Comparison of ENCODE assay signal across 16 cellular contexts in genomic region chr2:240688563-240688919, GRCh38. TPM values are rescaled to one million over a fixed set of nuclear protein-coding genes. Genes with fewer than 3 reads are reported as not detected.
DNase-seq lines count a peak whose midpoint lies in the region; ATAC-seq and TF ChIP-seq lines count a peak whose summit lies in the region.
"Had no signal": no experiment of that assay in that cellular context is flagged by ENCODE, and none has a peak within 500 bp of the region (broad histone marks: within the 10 kb centered on the region; RNA-seq: fewer than 3 reads in every experiment).

No MANE protein-coding gene starts in this region.

- intact Hi-C loops in Right ventricle myocardium inferior (cut with DNase I), result no loop called here
- intact Hi-C loops in heart left ventricle (cut with DNase I), result no loop called here
- intact Hi-C loops in body of pancreas (cut with DNase I), result no loop called here
- intact Hi-C loops in ascending aorta (cut with DNase I), result no loop called here

- no peaks in the 10 kb centered on the region for H3K36me3 ChIP-seq in heart left ventricle
- H3K36me3 ChIP-seq in body of pancreas (replicated peaks in 1 of 2; ENCODE audit: insufficient read depth in 1 of 2, low read depth in 2 of 2), result no peaks in the 10 kb centered on the region
- H3K36me3 ChIP-seq in ascending aorta, result no peaks in the 10 kb centered on the region
- H3K36me3 ChIP-seq: BE2C had no signal

- ATAC-seq in Right ventricle myocardium inferior (no peak), heart left ventricle (no peak), body of pancreas (no peak), omental fat pad (ENCODE audit: low FRiP score) (no peak)

- H3K27me3 ChIP-seq in heart left ventricle, result no peaks in the 10 kb centered on the region
- H3K27me3 ChIP-seq in body of pancreas, result no peaks in the 10 kb centered on the region
- no peaks in the 10 kb centered on the region for H3K27me3 ChIP-seq in ascending aorta
- H3K27me3 ChIP-seq: BE2C had no signal

- H3K4me1 ChIP-seq in heart left ventricle, result no peaks in the 10 kb centered on the region
- H3K4me1 ChIP-seq in body of pancreas, result peaks cover 42% of the 10 kb centered on the region
- H3K4me1 ChIP-seq in ascending aorta, result no peaks in the 10 kb centered on the region
- H3K4me1 ChIP-seq: BE2C had no signal

- TF ChIP-seq CTCF in heart left ventricle (IDR thresholded peaks at IDR 0.05) (no peak), body of pancreas (IDR thresholded peaks at IDR 0.05) (no peak), ascending aorta (IDR thresholded peaks at IDR 0.05) (no peak), omental fat pad (IDR thresholded peaks at IDR 0.05) (no peak)

- WGBS in heart left ventricle, 4 donors, result 86 to 92% (median 90%) methylated on average over 7 to 9 of the region's 9 CpGs
- WGBS in body of pancreas, 2 donors, result 72% methylated on average over 9 of the region's 9 CpGs; no CpG with 5 or more reads in 1 of the 2 donors

- H3K27ac ChIP-seq in heart left ventricle (no peak overlapping the region), body of pancreas (peak overlapping the region in 3 of 4 donors; percentile 81 to 90 (median 89)), ascending aorta (no peak overlapping the region)

- no peak for TF ChIP-seq POLR2A in heart left ventricle (IDR thresholded peaks at IDR 0.05)
- TF ChIP-seq POLR2A in body of pancreas (IDR thresholded peaks at IDR 0.05), result no peak

- H3K9me3 ChIP-seq in heart left ventricle, result no peaks in the 10 kb centered on the region
- H3K9me3 ChIP-seq in body of pancreas, result no peaks in the 10 kb centered on the region
- H3K9me3 ChIP-seq in ascending aorta, result no peaks in the 10 kb centered on the region
- H3K9me3 ChIP-seq: BE2C had no signal

- H3K4me3 ChIP-seq in heart left ventricle (no peak overlapping the region), body of pancreas (no peak overlapping the region), ascending aorta (no peak overlapping the region)

- DNase-seq in Right ventricle myocardium inferior (ENCODE audit: missing footprints), result peak; percentile 53
- no peak for DNase-seq in heart left ventricle
- DNase-seq in body of pancreas, result peak in 2 of 4 donors; percentile 9 to 30
- DNase-seq in mucosa of gallbladder (ENCODE audit: low spot score), result peak; percentile 4
- DNase-seq in germinal center (ENCODE audit: low spot score), result no peak
- no peak for DNase-seq in ascending aorta (ENCODE audit: low spot score in 2 of 2)
- DNase-seq in omental fat pad (ENCODE audit: low spot score), result no peak
- DNase-seq: BE2C; CD4-positive, alpha-beta memory T cell; GF-D8; Karpas-422; NCI-H187 treated with DMSO at 0.1 percent for 48 hours; NCI-H2171; NCI-H446 treated with DMSO at 0.1 percent for 48 hours; NCI-H748 treated with DMSO at 0.1 percent for 48 hours had no signal

RNA-seq across cellular contexts. Expression of gene AQP12A, which starts 3.1 kb away (rescaled TPM):
- total RNA-seq in Right ventricle myocardium inferior (not detected), heart left ventricle (not detected), body of pancreas (100 to 1,000 TPM in 1 of 2 donors, 10 to 100 TPM in 1; 29.6 to 130 TPM), mucosa of gallbladder (not detected), ascending aorta (not detected), omental fat pad (not detected)
- not detected for polyA plus RNA-seq in heart left ventricle
- total RNA-seq: CD4-positive, alpha-beta memory T cell; H7 had no signal
- polyA plus RNA-seq: CD4-positive, alpha-beta memory T cell had no signal

RNA-seq across cellular contexts. Expression of gene AQP12B, which starts 5.9 kb away (rescaled TPM):
- total RNA-seq in Right ventricle myocardium inferior, result not detected
- total RNA-seq in heart left ventricle, result not detected
- polyA plus RNA-seq in heart left ventricle, result not detected
- total RNA-seq in body of pancreas, result 100 to 1,000 TPM; 328 to 392 TPM
- total RNA-seq in mucosa of gallbladder, result not detected
- not detected for total RNA-seq in ascending aorta
- total RNA-seq in omental fat pad, result not detected
- total RNA-seq: CD4-positive, alpha-beta memory T cell; H7 had no signal
- polyA plus RNA-seq: CD4-positive, alpha-beta memory T cell had no signal

Comparison
In these comparisons a context has a peak if more than half of its experiments do, and no peak if none do; other contexts are left out.
1. DNase-seq: peak in Right ventricle myocardium inferior (single experiment) and mucosa of gallbladder (single experiment); none in heart left ventricle (0 of 5), germinal center (single experiment), ascending aorta (0 of 2) and omental fat pad (single experiment).
2. H3K27ac ChIP-seq: peak in body of pancreas (3 of 4); none in heart left ventricle (0 of 12) and ascending aorta (0 of 2).
3. RNA of gene AQP12A, which starts 3.1 kb away (total RNA-seq): 29.6 to 130 TPM in body of pancreas; not detected in mucosa of gallbladder (single experiment), not detected in Right ventricle myocardium inferior (single experiment), not detected in heart left ventricle, not detected in ascending aorta (single experiment) and not detected in omental fat pad; every median in the first group is over 10 times any median in the second.
4. RNA of gene AQP12B, which starts 5.9 kb away (total RNA-seq): 328 to 392 TPM in body of pancreas; not detected in mucosa of gallbladder (single experiment), not detected in Right ventricle myocardium inferior (single experiment), not detected in heart left ventricle, not detected in ascending aorta (single experiment) and not detected in omental fat pad; every median in the first group is over 100 times any median in the second.